Comparison of ENCODE assay signal across 9 cellular contexts in genomic region chr2:236642584-236643291, GRCh38.
A peak's percentile ranks its signal among the peaks of the same experiment; 100 is the strongest.
DNase-seq lines count a peak whose midpoint lies in the region; ATAC-seq and TF ChIP-seq lines count a peak whose summit lies in the region.
"Had no signal": no experiment of that assay in that cellular context is flagged by ENCODE, and none has a peak within 500 bp of the region (broad histone marks: within the 10 kb centered on the region; RNA-seq: fewer than 3 reads in every experiment).

No MANE protein-coding gene starts in this region.

- H3K9me3 ChIP-seq in Panc1 (ENCODE audit: control insufficient read depth, insufficient read depth, low read depth, low read length) (no peaks in the 10 kb centered on the region; the same call in 1 of the 2 replicates), esophagus squamous epithelium (peaks cover 0 to 9% (median 0%) of the 10 kb centered on the region in 3 donors), muscle layer of colon (ENCODE audit: low read length) (no peaks in the 10 kb centered on the region)

- no peak overlapping the region for H3K9ac ChIP-seq in muscle layer of colon (ENCODE audit: low read length)

- in situ Hi-C loops in Panc1 (cut with HindIII; ENCODE audit: low pct_unique_long_range_greater_than_20kb, low sequenced_read_pairs), result no loop called here

- ATAC-seq in Panc1 (no peak), GM19452 (IDR thresholded peaks at IDR 0.05; ENCODE audit: unreplicated experiment) (no peak), GM18861 (IDR thresholded peaks at IDR 0.05; ENCODE audit: unreplicated experiment) (no peak)

- TF ChIP-seq CTCF in Panc1 (IDR thresholded peaks at IDR 0.05) (no peak), esophagus squamous epithelium (IDR thresholded peaks at IDR 0.05) (no peak)

- no TSS peak for BruUV-seq in Panc1 (replicated peaks; lab: Mats Ljungman, UMichigan)

- no peak for TF ChIP-seq POLR2A in esophagus squamous epithelium (IDR thresholded peaks at IDR 0.05)

- H3K27me3 ChIP-seq in Panc1 (ENCODE audit: control insufficient read depth, insufficient read depth, low read length), result no peaks in the 10 kb centered on the region
- no peaks in the 10 kb centered on the region for H3K27me3 ChIP-seq in esophagus squamous epithelium
- no peaks in the 10 kb centered on the region for H3K27me3 ChIP-seq in muscle layer of colon (ENCODE audit: control insufficient read depth in 1 of 2, insufficient read depth in 2 of 2, low read length in 2 of 2)

- H3K36me3 ChIP-seq in Panc1 (ENCODE audit: control insufficient read depth, insufficient read depth, low read length) (no peaks in the 10 kb centered on the region), esophagus squamous epithelium (no peaks in the 10 kb centered on the region), muscle layer of colon (ENCODE audit: insufficient read depth, low read length) (no peaks in the 10 kb centered on the region)

- DNase-seq in A172 (ENCODE audit: low spot score) (peak; percentile 96), Panc1 (ENCODE audit: low read depth, low spot score) (peak; percentile 2), esophagus squamous epithelium (lab: John Stamatoyannopoulos, UW) (no peak), DMS 273 (lab: John Stamatoyannopoulos, UW; ENCODE audit: unreplicated experiment) (no peak), NCI-H345 (lab: John Stamatoyannopoulos, UW) (no peak)
- DNase-seq: activated B cell treated with CpG ODN at 0.5 μM for 24 hours had no signal

- WGBS in esophagus squamous epithelium, 2 donors, result 38 to 40% methylated on average over 10 to 18 of the region's 23 CpGs

- H3K27ac ChIP-seq in Panc1 (ENCODE audit: low read length), result no peak overlapping the region
- peak overlapping the region; percentile 71 to 91 (median 80) for H3K27ac ChIP-seq in esophagus squamous epithelium
- peak overlapping the region; percentile 75 for H3K27ac ChIP-seq in muscle layer of colon (ENCODE audit: low read depth, low read length)

- H3K4me1 ChIP-seq in Panc1 (ENCODE audit: control insufficient read depth, insufficient read depth, low read length) (no peaks in the 10 kb centered on the region), esophagus squamous epithelium (peaks cover 6 to 14% (median 8%) of the 10 kb centered on the region in 3 donors), muscle layer of colon (ENCODE audit: insufficient read depth, low read length) (peaks cover 19% of the 10 kb centered on the region)

- intact Hi-C loops in Panc1 (cut with micrococcal nuclease; ENCODE audit: unreplicated experiment), result no loop called here
- intact Hi-C loops in esophagus squamous epithelium (cut with DNase I), result no loop called here

- POLR2A ChIA-PET in Panc1 (lab: Charles Lee), result no interaction called here

- H3K4me3 ChIP-seq in Panc1 (ENCODE audit: low read depth in 2 of 2, low read length in 2 of 2), result no peak overlapping the region
- H3K4me3 ChIP-seq in esophagus squamous epithelium, result peak overlapping the region in 1 of 4 donors; percentile 53
- H3K4me3 ChIP-seq in muscle layer of colon (ENCODE audit: low read depth in 1 of 2, low read length in 2 of 2), result peak overlapping the region in 1 of 2 donors; percentile 9

- CTCF ChIA-PET in Panc1 (lab: Charles Lee), result no interaction called here

Comparison
In these comparisons a context has a peak if more than half of its experiments do, and no peak if none do; other contexts are left out.
1. DNase-seq: peak in A172 (single experiment) and Panc1 (single experiment); none in esophagus squamous epithelium (single experiment), DMS 273 (single experiment) and NCI-H345 (single experiment).